In the genomic region with DNA sequence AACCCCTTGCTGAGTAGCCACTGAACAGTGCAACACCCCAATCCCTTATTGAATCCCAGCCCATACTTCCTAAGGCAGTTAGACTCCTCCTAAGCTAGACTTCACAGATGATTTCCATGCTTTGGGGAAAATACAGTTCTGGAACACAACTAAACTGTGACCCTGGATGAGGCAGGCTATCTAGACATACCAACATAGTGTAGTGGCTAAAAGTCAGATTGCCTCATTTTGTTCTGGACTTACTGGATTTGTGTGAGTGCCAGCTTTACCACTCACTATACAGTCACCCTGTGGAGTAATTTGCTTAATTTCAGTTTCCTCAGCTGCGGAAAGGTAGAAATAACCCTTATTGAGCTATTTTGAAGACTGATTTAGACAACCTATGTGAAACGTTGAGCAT, we compare ENCODE assay signal across 29 cellular contexts.
"Had no signal": no experiment of that assay in that cellular context is flagged by ENCODE, and none has a peak within 500 bp of the region (broad histone marks: within the 10 kb centered on the region; RNA-seq: fewer than 3 reads in every experiment).

No MANE protein-coding gene starts in this region.

- H3K4me1 Mint-ChIP-seq: stimulated activated effector memory CD8-positive, alpha-beta T cell treated with anti-CD3 and anti-CD28 coated beads, Interleukin-12 subunit alpha, Interleukin-12 subunit beta, amount 100 ng/mL, for 72 hours; stimulated activated memory B cell treated with anti-CD40 and anti-IgM and Interleukin-4, amounts not matched to agents 10 μg/mL and 1 μg/mL and 100 μg/mL, for 72 hours; stimulated activated naive B cell treated with anti-CD40 and anti-IgM and Interleukin-4, amounts not matched to agents 10 μg/mL and 1 μg/mL and 100 μg/mL, for 72 hours; stimulated activated naive CD8-positive, alpha-beta T cell treated with anti-CD3 and anti-CD28 coated beads, Interleukin-15, amount 100 ng/mL, for 72 hours had no signal

- H3K36me3 Mint-ChIP-seq: stimulated activated effector memory CD8-positive, alpha-beta T cell treated with anti-CD3 and anti-CD28 coated beads, Interleukin-12 subunit alpha, Interleukin-12 subunit beta, amount 100 ng/mL, for 72 hours; stimulated activated memory B cell treated with anti-CD40 and anti-IgM and Interleukin-4, amounts not matched to agents 10 μg/mL and 1 μg/mL and 100 μg/mL, for 72 hours; stimulated activated naive B cell treated with anti-CD40 and anti-IgM and Interleukin-4, amounts not matched to agents 10 μg/mL and 1 μg/mL and 100 μg/mL, for 72 hours; type B pancreatic cell had no signal

- H3K4me1 ChIP-seq: stomach, suprapubic skin, testis, thyroid gland, tibial artery, tibial nerve, transverse colon, upper lobe of left lung, upper lobe of right lung, uterus, vagina had no signal

- H3K27ac ChIP-seq: stomach, suprapubic skin, testis, thoracic aorta, thyroid gland, tibial artery, tibial nerve, transverse colon, upper lobe of left lung, upper lobe of right lung, uterus, vagina had no signal

- H3K9me3 Mint-ChIP-seq: stimulated activated effector memory CD8-positive, alpha-beta T cell treated with anti-CD3 and anti-CD28 coated beads, Interleukin-12 subunit alpha, Interleukin-12 subunit beta, amount 100 ng/mL, for 72 hours; type B pancreatic cell had no signal

- H3K9me3 ChIP-seq: stomach, suprapubic skin, testis, thoracic aorta, thyroid gland, tibial artery, tibial nerve, transverse colon, upper lobe of left lung, upper lobe of right lung, uterus, vagina had no signal

- H3K4me3 ChIP-seq: stomach, suprapubic skin, testis, thoracic aorta, thyroid gland, tibial artery, tibial nerve, transverse colon, upper lobe of left lung, upper lobe of right lung, uterus, vagina had no signal

- H3K27me3 Mint-ChIP-seq: stimulated activated memory B cell treated with anti-CD40 and anti-IgM and Interleukin-4, amounts not matched to agents 10 μg/mL and 1 μg/mL and 100 μg/mL, for 72 hours; stimulated activated naive CD8-positive, alpha-beta T cell treated with anti-CD3 and anti-CD28 coated beads, Interleukin-15, amount 100 ng/mL, for 72 hours; stimulated activated naive CD8-positive, alpha-beta T cell treated with anti-CD3 and anti-CD28 coated beads, Interleukin-15, Interleukin-2, amounts not matched to agents 100 ng/mL and 50 ng/mL, for 24 hours; type B pancreatic cell had no signal

- H3K27ac Mint-ChIP-seq: stimulated activated effector memory CD8-positive, alpha-beta T cell treated with anti-CD3 and anti-CD28 coated beads, Interleukin-12 subunit alpha, Interleukin-12 subunit beta, amount 100 ng/mL, for 72 hours; stimulated activated memory B cell treated with anti-CD40 and anti-IgM and Interleukin-4, amounts not matched to agents 10 μg/mL and 1 μg/mL and 100 μg/mL, for 72 hours; stimulated activated naive B cell treated with anti-CD40 and anti-IgM and Interleukin-4, amounts not matched to agents 10 μg/mL and 1 μg/mL and 100 μg/mL, for 72 hours; stimulated activated naive CD8-positive, alpha-beta T cell treated with anti-CD3 and anti-CD28 coated beads, Interleukin-15, amount 100 ng/mL, for 72 hours; stimulated activated naive CD8-positive, alpha-beta T cell treated with anti-CD3 and anti-CD28 coated beads, Interleukin-15, Interleukin-2, amounts not matched to agents 100 ng/mL and 50 ng/mL, for 24 hours; type B pancreatic cell had no signal

- H3K4me3 Mint-ChIP-seq: stimulated activated effector memory CD8-positive, alpha-beta T cell treated with anti-CD3 and anti-CD28 coated beads, Interleukin-12 subunit alpha, Interleukin-12 subunit beta, amount 100 ng/mL, for 72 hours; stimulated activated memory B cell treated with anti-CD40 and anti-IgM and Interleukin-4, amounts not matched to agents 10 μg/mL and 1 μg/mL and 100 μg/mL, for 72 hours; stimulated activated naive B cell treated with anti-CD40 and anti-IgM and Interleukin-4, amounts not matched to agents 10 μg/mL and 1 μg/mL and 100 μg/mL, for 72 hours; stimulated activated naive CD8-positive, alpha-beta T cell treated with anti-CD3 and anti-CD28 coated beads, Interleukin-15, amount 100 ng/mL, for 72 hours; stimulated activated naive CD8-positive, alpha-beta T cell treated with anti-CD3 and anti-CD28 coated beads, Interleukin-15, Interleukin-2, amounts not matched to agents 100 ng/mL and 50 ng/mL, for 24 hours; type B pancreatic cell had no signal

- ATAC-seq: stimulated activated effector memory CD8-positive, alpha-beta T cell treated with anti-CD3 and anti-CD28 coated beads, Interleukin-12 subunit alpha, Interleukin-12 subunit beta, amount 100 ng/mL, for 72 hours; stimulated activated memory B cell treated with anti-CD40 and anti-IgM and Interleukin-4, amounts not matched to agents 10 μg/mL and 1 μg/mL and 100 μg/mL, for 72 hours; stimulated activated naive B cell treated with anti-CD40 and anti-IgM and Interleukin-4, amounts not matched to agents 10 μg/mL and 1 μg/mL and 100 μg/mL, for 72 hours; stimulated activated naive CD8-positive, alpha-beta T cell treated with anti-CD3 and anti-CD28 coated beads, Interleukin-15, amount 100 ng/mL, for 72 hours; stimulated activated naive CD8-positive, alpha-beta T cell treated with anti-CD3 and anti-CD28 coated beads, Interleukin-15, Interleukin-2, amounts not matched to agents 100 U/mL and 50 U/mL, for 24 hours; upper lobe of right lung had no signal

- H3K36me3 ChIP-seq: stomach, suprapubic skin, thoracic aorta, thyroid gland, tibial artery, tibial nerve, transverse colon, upper lobe of left lung, upper lobe of right lung, uterus, vagina had no signal

- H3K27me3 ChIP-seq: stomach, suprapubic skin, testis, thyroid gland, tibial artery, tibial nerve, transverse colon, upper lobe of left lung, upper lobe of right lung, uterus, vagina had no signal

- FAIRE-seq: urothelium cell line had no signal

- DNase-seq: stimulated activated CD4-positive, alpha-beta T cell treated with anti-CD3 and anti-CD28 coated beads, Interleukin-2, amount 100 ng/mL, for 48 hours; stimulated activated CD4-positive, alpha-beta T cell treated with anti-CD3 and anti-CD28 coated beads, Interleukin-4, amount 100 ng/mL, for 1 hour; stimulated activated CD4-positive, alpha-beta T cell treated with anti-CD3 and anti-CD28 coated beads, Interleukin-4, amount 100 ng/mL, for 24 hours; stimulated activated CD4-positive, alpha-beta T cell treated with anti-CD3 and anti-CD28 coated beads, Interleukin-4, amount 100 ng/mL, for 4 hours; stimulated activated CD8-positive, alpha-beta memory T cell treated with anti-CD3 and anti-CD28 coated beads, Interleukin-4, amount 100 ng/mL, for 48 hours; stimulated activated naive B cell treated with anti-CD40 and anti-IgM and Interleukin-4, amounts not matched to agents 10 μg/mL and 1 μg/mL and 100 μg/mL, for 72 hours; stimulated activated naive CD4-positive, alpha-beta T cell; stimulated activated naive CD4-positive, alpha-beta T cell treated with Interleukin-2 at 50 U/mL for 16 hours; stimulated activated naive CD8-positive, alpha-beta T cell treated with anti-CD3 and anti-CD28 coated beads, Interleukin-15, amount 100 ng/mL, for 72 hours; stimulated activated naive CD8-positive, alpha-beta T cell treated with anti-CD3 and anti-CD28 coated beads, Interleukin-15, Interleukin-2, amounts not matched to agents 100 U/mL and 50 U/mL, for 24 hours; stomach; substantia nigra; testis; thyroid gland; tibial artery; transverse colon; trophoblast cell; upper lobe of left lung; upper lobe of right lung; uterus had no signal
